In genomic region chr18:34457761-34458160, GRCh38 we compare ENCODE assay signal across 22 cellular contexts.
DNase-seq lines count a peak whose midpoint lies in the region; ATAC-seq and TF ChIP-seq lines count a peak whose summit lies in the region.
"Had no signal": no experiment of that assay in that cellular context is flagged by ENCODE, and none has a peak within 500 bp of the region (broad histone marks: within the 10 kb centered on the region; RNA-seq: fewer than 3 reads in every experiment).

No MANE protein-coding gene starts in this region.

- H3K27me3 ChIP-seq in heart left ventricle (no peaks in the 10 kb centered on the region), right cardiac atrium (ENCODE audit: control insufficient read depth, insufficient read depth) (no peaks in the 10 kb centered on the region), ectodermal cell (ENCODE audit: control insufficient read depth, insufficient read depth, low read length, poor library complexity, severe bottlenecking) (no peaks in the 10 kb centered on the region), neural progenitor cell (no peaks in the 10 kb centered on the region)
- H3K27me3 ChIP-seq: BLaER1 had no signal

- H3K4me3 ChIP-seq in heart left ventricle (no peak overlapping the region), right cardiac atrium (ENCODE audit: low read length) (no peak overlapping the region), ectodermal cell (ENCODE audit: insufficient read depth, low read depth, low read length) (no peak overlapping the region), neural progenitor cell (no peak overlapping the region)
- H3K4me3 ChIP-seq: BLaER1, GM12878, GM23338 had no signal

- H4K20me1 ChIP-seq in neural progenitor cell (ENCODE audit: low read depth): no peaks in the 10 kb centered on the region
- H4K20me1 ChIP-seq: BLaER1 had no signal

- H3K27ac ChIP-seq in heart left ventricle: peak overlapping the region in 1 of 12 donors; percentile 40
- no peak overlapping the region for H3K27ac ChIP-seq in right cardiac atrium (ENCODE audit: low read length)
- H3K27ac ChIP-seq in ectodermal cell (ENCODE audit: insufficient read depth, low read depth, low read length, poor library complexity, severe bottlenecking): peak overlapping the region; percentile 26
- no peak overlapping the region for H3K27ac ChIP-seq in neural progenitor cell
- H3K27ac ChIP-seq: 22Rv1, BLaER1, C4-2B had no signal

- intact Hi-C loops in heart left ventricle (cut with DNase I): loop anchor here in 1 of 10 donors (10.0 kb wide), 1 partner anchor 103 kb away; no protein-coding TSS in a partner anchor
- intact Hi-C loops in right cardiac atrium (cut with DNase I): no loop called here

- H3K4me3 Mint-ChIP-seq in neural progenitor cell: no peak overlapping the region
- H3K4me3 Mint-ChIP-seq: B cell; CD4-positive, CD25-positive, alpha-beta regulatory T cell; CD8-positive, alpha-beta T cell; GM23338 had no signal

- H3K4me2 ChIP-seq in neural progenitor cell: no peak overlapping the region
- H3K4me2 ChIP-seq: BLaER1, GM23338 had no signal

- peaks cover 2% of the 10 kb centered on the region for H3K9me3 Mint-ChIP-seq in neural progenitor cell

- no peaks in the 10 kb centered on the region for H3F3A ChIP-seq in neural progenitor cell (ENCODE audit: low read depth)

- H3K36me3 ChIP-seq in heart left ventricle: no peaks in the 10 kb centered on the region
- H3K36me3 ChIP-seq in ectodermal cell (ENCODE audit: control insufficient read depth, insufficient read depth, low read length): no peaks in the 10 kb centered on the region
- H3K36me3 ChIP-seq in neural progenitor cell: no peaks in the 10 kb centered on the region
- H3K36me3 ChIP-seq: BLaER1 had no signal

- H3K36me3 Mint-ChIP-seq in neural progenitor cell: no peaks in the 10 kb centered on the region
- H3K36me3 Mint-ChIP-seq: CD4-positive, CD25-positive, alpha-beta regulatory T cell; CD8-positive, alpha-beta T cell had no signal

- DNase-seq in NCI-H146 (lab: John Stamatoyannopoulos, UW): peak; percentile 4
- DNase-seq in NCI-H146 treated with DMSO at 0.1 percent for 48 hours (lab: John Stamatoyannopoulos, UW; ENCODE audit: unreplicated experiment): no peak
- DNase-seq in heart left ventricle: no peak
- no peak for DNase-seq in right cardiac atrium
- DNase-seq in neural progenitor cell (ENCODE audit: low spot score): peak; percentile 2
- no peak for DNase-seq in GM13976 (ENCODE audit: low spot score)
- DNase-seq in NCI-H748 (lab: John Stamatoyannopoulos, UW; ENCODE audit: unreplicated experiment): no peak
- DNase-seq: Caco-2; CD4-positive, CD25-positive, alpha-beta regulatory T cell; CD8-positive, alpha-beta T cell; DMS 273 treated with DMSO at 0.1 percent for 48 hours; DMS79; EL; GDM1; HCEC 1CT had no signal

- no peak overlapping the region for H2AFZ ChIP-seq in neural progenitor cell (replicated peaks)
- H2AFZ ChIP-seq: GM23338 had no signal

- H3K4me1 Mint-ChIP-seq in neural progenitor cell: peaks cover 5% of the 10 kb centered on the region
- H3K4me1 Mint-ChIP-seq: B cell; CD4-positive, CD25-positive, alpha-beta regulatory T cell; GM23338 had no signal

- H3K9me3 ChIP-seq in heart left ventricle (no peaks in the 10 kb centered on the region), right cardiac atrium (ENCODE audit: control insufficient read depth, low read length) (no peaks in the 10 kb centered on the region), ectodermal cell (ENCODE audit: control insufficient read depth, low read length) (no peaks in the 10 kb centered on the region), neural progenitor cell (ENCODE audit: low read depth) (no peaks in the 10 kb centered on the region)
- H3K9me3 ChIP-seq: Caco-2 had no signal

- H3K9ac ChIP-seq in neural progenitor cell: no peak overlapping the region
- H3K9ac ChIP-seq: BLaER1 had no signal

- 59 to 67% (median 65%) methylated on average over 3 of the region's 3 CpGs for WGBS in heart left ventricle, 4 donors
- 52% methylated on average over 3 of the region's 3 CpGs for WGBS in right cardiac atrium
- WGBS in ectodermal cell, 2 experiments: 78 to 83% methylated on average over 3 of the region's 3 CpGs

- H3K4me1 ChIP-seq in heart left ventricle (peaks cover 0 to 5% (median 0%) of the 10 kb centered on the region in 12 donors), right cardiac atrium (ENCODE audit: control insufficient read depth, insufficient read depth, low read length) (no peaks in the 10 kb centered on the region), ectodermal cell (ENCODE audit: control insufficient read depth, insufficient read depth, low read length) (no peaks in the 10 kb centered on the region), neural progenitor cell (no peaks in the 10 kb centered on the region)
- H3K4me1 ChIP-seq: BLaER1, Caco-2 had no signal

- H3K27ac Mint-ChIP-seq in neural progenitor cell: peak overlapping the region; percentile 58
- H3K27ac Mint-ChIP-seq: B cell; CD4-positive, CD25-positive, alpha-beta regulatory T cell; CD8-positive, alpha-beta T cell; GM23338 had no signal

- in situ Hi-C loops in GM13976 (cut with MboI; ENCODE audit: low sequenced_read_pairs, unreplicated experiment): no loop called here

- TF ChIP-seq CTCF in heart left ventricle (IDR thresholded peaks at IDR 0.05): no peak
- TF ChIP-seq CTCF in neural progenitor cell (IDR thresholded peaks at IDR 0.05): no peak
- no peak for TF ChIP-seq CTCF in GM13976 (IDR thresholded peaks at IDR 0.05; ENCODE audit: borderline replicate concordance, control extremely low read depth, extremely low read depth, insufficient read depth, missing control alignments)

- TF ChIP-seq POLR2A in heart left ventricle (IDR thresholded peaks at IDR 0.05): no peak

- peaks cover 2% of the 10 kb centered on the region for H3K27me3 Mint-ChIP-seq in neural progenitor cell (ENCODE audit: insufficient read depth, low read depth)
- H3K27me3 Mint-ChIP-seq: B cell; CD4-positive, CD25-positive, alpha-beta regulatory T cell had no signal

- no peaks in the 10 kb centered on the region for H3K79me2 ChIP-seq in neural progenitor cell (ENCODE audit: low read depth)

- ATAC-seq in heart left ventricle (peak in 3 of 4 donors; percentile 51 to 69 (median 59)), right cardiac atrium (no peak)
- ATAC-seq: CD8-positive, alpha-beta T cell; GM12878; GM23338 had no signal

Comparison
In these comparisons a context has a peak if more than half of its experiments do, and no peak if none do; other contexts are left out.
1. DNase-seq: peak in NCI-H146 (single experiment) and neural progenitor cell (single experiment); none in NCI-H146 treated with DMSO at 0.1 percent for 48 hours (single experiment), heart left ventricle (0 of 5), right cardiac atrium (0 of 3), GM13976 (single experiment) and NCI-H748 (single experiment).
2. ATAC-seq: peak in heart left ventricle (3 of 4); none in right cardiac atrium (0 of 2).